ENCODE assay signal across 33 cellular contexts in the genomic region with DNA sequence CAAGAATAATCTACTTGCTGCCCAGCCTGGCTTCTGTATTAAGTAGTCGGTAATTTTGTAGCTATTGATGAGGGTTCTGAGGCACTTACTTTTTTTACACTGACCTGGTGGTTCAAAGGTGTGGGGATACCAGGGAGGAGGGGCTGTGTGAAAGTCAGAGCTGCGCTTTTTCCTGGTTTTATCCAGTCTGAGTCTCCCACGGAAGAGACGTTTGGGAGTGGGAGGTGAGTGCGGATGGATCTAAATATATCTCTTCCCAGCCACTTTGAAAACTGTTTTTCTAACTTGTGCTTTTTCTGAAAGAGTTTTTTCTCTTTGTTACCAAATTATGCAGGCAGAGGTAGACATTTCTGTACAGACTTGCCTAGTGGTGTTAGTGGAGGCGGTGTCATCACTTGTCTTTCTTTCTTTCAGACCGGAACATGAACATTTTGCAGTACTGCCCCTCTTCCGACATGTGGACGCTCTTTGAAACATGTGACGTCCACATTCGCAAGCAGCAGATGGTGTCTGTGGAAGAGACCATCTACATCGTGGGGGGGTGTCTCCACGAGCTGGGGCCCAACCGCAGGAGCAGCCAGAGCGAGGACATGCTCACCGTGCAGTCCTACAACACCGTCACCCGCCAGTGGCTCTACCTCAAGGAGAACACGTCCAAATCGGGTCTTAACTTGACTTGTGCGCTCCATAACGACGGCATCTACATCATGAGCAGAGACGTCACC. TPM values are rescaled to one million over a fixed set of nuclear protein-coding genes. Genes with fewer than 3 reads are reported as not detected.
"Had no signal": no experiment of that assay in that cellular context is flagged by ENCODE, and none has a peak within 500 bp of the region (broad histone marks: within the 10 kb centered on the region; RNA-seq: fewer than 3 reads in every experiment).

No MANE protein-coding gene starts in this region.

- H3K79me2 ChIP-seq: hepatocyte, parathyroid adenoma had no signal

- H3K4me1 ChIP-seq: gastrocnemius medialis, heart left ventricle, lower lobe of right lung, parathyroid adenoma, right atrium auricular region, sigmoid colon, tibial artery had no signal

- H3K9ac ChIP-seq: parathyroid adenoma had no signal

- H3K9me3 ChIP-seq: gastrocnemius medialis, heart left ventricle, lower lobe of right lung, neutrophil, right atrium auricular region, sigmoid colon, stomach, tibial artery had no signal

- H3K4me3 Mint-ChIP-seq: natural killer cell; stimulated activated effector memory CD8-positive, alpha-beta T cell treated with anti-CD3 and anti-CD28 coated beads, Interleukin-12 subunit alpha, Interleukin-12 subunit beta, amount 100 ng/mL, for 72 hours; type B pancreatic cell had no signal

- H3K27me3 Mint-ChIP-seq: progenitor cell of endocrine pancreas, type B pancreatic cell had no signal

- ATAC-seq: esophagus mucosa; gastrocnemius medialis; heart left ventricle; left colon; left ventricle myocardium superior; lower lobe of right lung; natural killer cell; stimulated activated effector memory CD8-positive, alpha-beta T cell treated with anti-CD3 and anti-CD28 coated beads, Interleukin-12 subunit alpha, Interleukin-12 subunit beta, amount 100 ng/mL, for 72 hours had no signal

- DNase-seq: cerebellar nuclear complex; cortex of kidney; effector CD4-positive, alpha-beta T cell; foreskin fibroblast; gastrocnemius medialis; heart left ventricle; kidney glomerular epithelial cell; left colon; left ventricle myocardium superior; lower lobe of right lung; natural killer cell; sigmoid colon; stimulated activated CD4-positive, alpha-beta T cell treated with anti-CD3 and anti-CD28 coated beads, Interleukin-2, amount 100 ng/mL, for 24 hours; stimulated activated CD4-positive, alpha-beta T cell treated with anti-CD3 and anti-CD28 coated beads, Interleukin-4, amount 100 ng/mL, for 24 hours; stimulated activated naive CD4-positive, alpha-beta T cell treated with Interleukin-2 at 50 U/mL for 16 hours; stomach; tibial artery had no signal

- H3K4me3 ChIP-seq: gastrocnemius medialis, heart left ventricle, hepatocyte, lower lobe of right lung, right atrium auricular region, sigmoid colon, stomach, tibial artery had no signal

- H3K27ac ChIP-seq: epithelial cell of prostate, gastrocnemius medialis, heart left ventricle, hepatocyte, lower lobe of right lung, neutrophil, parathyroid adenoma, right atrium auricular region, sigmoid colon, stomach, tibial artery had no signal

- H2AFZ ChIP-seq: hepatocyte, parathyroid adenoma had no signal

- H3K4me2 ChIP-seq: hepatocyte had no signal

- H3K27me3 ChIP-seq: gastrocnemius medialis, heart left ventricle, hepatocyte, neutrophil, right atrium auricular region, sigmoid colon, stomach, tibial artery had no signal

- H3K9me3 Mint-ChIP-seq: natural killer cell; stimulated activated effector memory CD8-positive, alpha-beta T cell treated with anti-CD3 and anti-CD28 coated beads, Interleukin-12 subunit alpha, Interleukin-12 subunit beta, amount 100 ng/mL, for 72 hours; type B pancreatic cell had no signal

- H3K27ac Mint-ChIP-seq: natural killer cell; progenitor cell of endocrine pancreas; stimulated activated effector memory CD8-positive, alpha-beta T cell treated with anti-CD3 and anti-CD28 coated beads, Interleukin-12 subunit alpha, Interleukin-12 subunit beta, amount 100 ng/mL, for 72 hours; type B pancreatic cell had no signal

RNA-seq across cellular contexts. Expression of gene MANSC4, which starts 17.4 kb away (rescaled TPM):
- total RNA-seq: dermis microvascular lymphatic vessel endothelial cell, esophagus mucosa, gastrocnemius medialis, glomerular endothelial cell, heart left ventricle, left colon, left ventricle myocardium superior, lower lobe of right lung, mononuclear cell, natural killer cell, osteoblast, right atrium auricular region, sigmoid colon, skeletal muscle tissue, stomach, temporal lobe, urinary bladder had no signal
- polyA plus RNA-seq: heart left ventricle, hepatocyte, sigmoid colon, stomach, urinary bladder had no signal
